ENCODE assay signal across 2 cellular contexts in the genomic region with DNA sequence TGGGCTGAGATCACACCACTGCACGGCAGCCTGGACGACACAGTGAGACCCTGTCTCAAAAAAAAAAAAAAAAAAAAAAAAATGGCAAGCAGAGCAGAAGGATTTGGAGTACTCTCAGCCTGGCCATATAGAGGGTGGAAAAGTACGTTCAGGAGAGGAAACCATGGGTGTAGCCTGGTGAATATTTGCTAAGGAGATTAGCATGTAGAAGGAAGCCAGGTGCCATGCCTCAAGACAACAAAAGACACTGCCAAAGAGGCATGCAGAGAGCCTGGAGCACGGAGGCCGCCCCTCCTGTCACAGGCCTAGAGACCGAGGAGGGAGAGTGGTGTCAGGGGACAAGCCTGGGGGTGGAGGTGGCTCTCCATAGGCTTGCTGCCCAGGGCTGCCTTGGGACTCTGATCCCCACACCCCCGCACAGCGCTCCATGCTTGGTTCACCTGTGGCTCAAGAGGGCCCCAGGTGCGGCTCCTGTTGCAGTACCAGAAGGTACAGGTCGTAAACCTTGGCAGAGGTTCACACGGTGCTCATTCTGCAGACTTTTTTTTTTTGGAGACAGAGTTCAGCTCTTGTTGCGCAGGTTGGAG.
TF ChIP-seq lines count a peak whose summit lies in the region.

No MANE protein-coding gene starts in this region.

TF ChIP-seq in WTC11, 78 proteins besides CTCF, POLR2A, EP300 and RAD21 (continued from another document):
- TF ChIP-seq RELA (CRISPR knock-in tag; IDR thresholded peaks at IDR 0.05; ENCODE audit: borderline replicate concordance), result no peak
- TF ChIP-seq MLX (CRISPR knock-in tag; IDR thresholded peaks at IDR 0.05), result no peak
- TF ChIP-seq SOX15 (CRISPR knock-in tag; IDR thresholded peaks at IDR 0.05), result no peak
- no peak for TF ChIP-seq ETV6 (CRISPR knock-in tag; IDR thresholded peaks at IDR 0.05)
- no peak for TF ChIP-seq ZNF232 (CRISPR knock-in tag; IDR thresholded peaks at IDR 0.05)
- no peak for TF ChIP-seq IRF2 (CRISPR knock-in tag; IDR thresholded peaks at IDR 0.05; ENCODE audit: borderline replicate concordance, low read depth)
- TF ChIP-seq ZNF423 (CRISPR knock-in tag; IDR thresholded peaks at IDR 0.05), result no peak
- TF ChIP-seq, protein P1, sequence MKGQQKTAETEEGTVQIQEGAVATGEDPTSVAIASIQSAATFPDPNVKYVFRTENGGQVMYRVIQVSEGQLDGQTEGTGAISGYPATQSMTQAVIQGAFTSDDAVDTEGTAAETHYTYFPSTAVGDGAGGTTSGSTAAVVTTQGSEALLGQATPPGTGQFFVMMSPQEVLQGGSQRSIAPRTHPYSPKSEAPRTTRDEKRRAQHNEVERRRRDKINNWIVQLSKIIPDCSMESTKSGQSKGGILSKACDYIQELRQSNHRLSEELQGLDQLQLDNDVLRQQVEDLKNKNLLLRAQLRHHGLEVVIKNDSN (CRISPR knock-in tag; IDR thresholded peaks at IDR 0.05), result no peak
- TF ChIP-seq TEAD4 (CRISPR knock-in tag; IDR thresholded peaks at IDR 0.05), result no peak
- TF ChIP-seq RORB (CRISPR knock-in tag; IDR thresholded peaks at IDR 0.05), result no peak

TF ChIP-seq in GM12891, 5 proteins besides CTCF, POLR2A, EP300 and RAD21 (continued from another document):
- TF ChIP-seq POLR2AphosphoS5 (IDR thresholded peaks at IDR 0.05; ENCODE audit: low read depth, low read length) (no peak), TAF1 (IDR thresholded peaks at IDR 0.05; ENCODE audit: low read depth, low read length) (no peak), PAX5 (IDR thresholded peaks at IDR 0.05; ENCODE audit: insufficient read depth, low read length, severe bottlenecking) (no peak), SPI1 (IDR thresholded peaks at IDR 0.05; ENCODE audit: low read depth, low read length) (no peak)
